ENCODE assay signal across 1 cellular context in the genomic region with DNA sequence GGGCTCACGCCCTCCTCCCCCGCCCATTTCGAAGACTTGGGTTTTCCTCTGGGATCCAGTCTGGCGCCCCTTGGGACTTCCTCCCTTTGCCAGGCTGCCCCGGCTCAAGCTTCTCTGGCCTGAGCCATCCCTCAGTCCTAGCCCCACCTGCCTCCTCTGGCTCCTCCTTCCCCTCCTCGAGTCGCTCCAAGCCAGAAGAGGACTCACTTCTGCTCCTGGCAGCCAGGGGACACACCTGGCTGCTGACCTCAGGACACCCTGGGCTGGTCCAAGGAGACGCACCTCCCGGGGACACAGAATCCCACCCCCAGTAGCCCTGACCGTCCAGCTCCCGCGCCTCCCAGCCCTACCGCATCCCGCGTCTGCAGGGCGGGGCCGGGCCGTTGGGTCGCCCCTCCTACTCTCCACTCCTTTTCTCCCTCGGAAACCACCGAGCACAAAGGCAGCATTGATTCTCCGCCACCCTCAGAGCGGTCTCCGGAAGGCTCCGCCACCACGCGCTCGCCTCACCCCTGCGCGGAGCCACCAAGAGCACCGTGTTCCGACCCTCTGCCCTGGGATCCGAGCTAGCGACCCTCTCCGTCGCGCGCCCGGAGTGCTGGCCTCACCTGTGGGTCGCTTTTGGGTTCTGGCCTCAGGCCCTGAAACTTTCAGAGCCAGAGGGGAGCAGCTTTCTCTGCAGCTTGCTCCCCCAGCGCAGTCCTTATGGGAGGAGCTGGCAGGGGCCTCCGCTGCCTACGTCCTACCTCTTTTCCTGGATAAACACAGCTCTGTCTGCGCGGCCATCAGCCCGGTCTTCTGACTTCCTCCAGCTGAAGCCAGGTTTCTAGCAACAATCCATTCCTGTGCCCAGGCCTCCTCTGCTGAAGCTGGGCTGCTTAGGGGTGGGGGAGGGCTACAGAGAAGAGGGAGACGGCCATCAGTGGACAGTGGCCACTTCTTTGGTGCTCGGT.
TF ChIP-seq lines count a peak whose summit lies in the region.

Gene C2CD4D (minus strand): TSS at position 364 of the 953 bp plus-strand sequence. CDS start 831 bp downstream, outside the sequence.

TF ChIP-seq in HepG2, 621 proteins besides CTCF, POLR2A, EP300 and RAD21 (continued from another document and continues in another):
- TF ChIP-seq, protein P1, sequence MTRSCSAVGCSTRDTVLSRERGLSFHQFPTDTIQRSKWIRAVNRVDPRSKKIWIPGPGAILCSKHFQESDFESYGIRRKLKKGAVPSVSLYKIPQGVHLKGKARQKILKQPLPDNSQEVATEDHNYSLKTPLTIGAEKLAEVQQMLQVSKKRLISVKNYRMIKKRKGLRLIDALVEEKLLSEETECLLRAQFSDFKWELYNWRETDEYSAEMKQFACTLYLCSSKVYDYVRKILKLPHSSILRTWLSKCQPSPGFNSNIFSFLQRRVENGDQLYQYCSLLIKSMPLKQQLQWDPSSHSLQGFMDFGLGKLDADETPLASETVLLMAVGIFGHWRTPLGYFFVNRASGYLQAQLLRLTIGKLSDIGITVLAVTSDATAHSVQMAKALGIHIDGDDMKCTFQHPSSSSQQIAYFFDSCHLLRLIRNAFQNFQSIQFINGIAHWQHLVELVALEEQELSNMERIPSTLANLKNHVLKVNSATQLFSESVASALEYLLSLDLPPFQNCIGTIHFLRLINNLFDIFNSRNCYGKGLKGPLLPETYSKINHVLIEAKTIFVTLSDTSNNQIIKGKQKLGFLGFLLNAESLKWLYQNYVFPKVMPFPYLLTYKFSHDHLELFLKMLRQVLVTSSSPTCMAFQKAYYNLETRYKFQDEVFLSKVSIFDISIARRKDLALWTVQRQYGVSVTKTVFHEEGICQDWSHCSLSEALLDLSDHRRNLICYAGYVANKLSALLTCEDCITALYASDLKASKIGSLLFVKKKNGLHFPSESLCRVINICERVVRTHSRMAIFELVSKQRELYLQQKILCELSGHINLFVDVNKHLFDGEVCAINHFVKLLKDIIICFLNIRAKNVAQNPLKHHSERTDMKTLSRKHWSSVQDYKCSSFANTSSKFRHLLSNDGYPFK (CRISPR knock-in tag; IDR thresholded peaks at IDR 0.05; ENCODE audit: borderline replicate concordance) = no peak
- TF ChIP-seq HDAC1 (CRISPR knock-in tag; IDR thresholded peaks at IDR 0.05) = peak; percentile 54; the same call in 1 of the 2 replicates
- no peak for TF ChIP-seq ZNF782 (CRISPR knock-in tag; IDR thresholded peaks at IDR 0.05; ENCODE audit: borderline replicate concordance)
- TF ChIP-seq, protein P2, sequence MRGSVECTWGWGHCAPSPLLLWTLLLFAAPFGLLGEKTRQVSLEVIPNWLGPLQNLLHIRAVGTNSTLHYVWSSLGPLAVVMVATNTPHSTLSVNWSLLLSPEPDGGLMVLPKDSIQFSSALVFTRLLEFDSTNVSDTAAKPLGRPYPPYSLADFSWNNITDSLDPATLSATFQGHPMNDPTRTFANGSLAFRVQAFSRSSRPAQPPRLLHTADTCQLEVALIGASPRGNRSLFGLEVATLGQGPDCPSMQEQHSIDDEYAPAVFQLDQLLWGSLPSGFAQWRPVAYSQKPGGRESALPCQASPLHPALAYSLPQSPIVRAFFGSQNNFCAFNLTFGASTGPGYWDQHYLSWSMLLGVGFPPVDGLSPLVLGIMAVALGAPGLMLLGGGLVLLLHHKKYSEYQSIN (CRISPR knock-in tag; IDR thresholded peaks at IDR 0.05; ENCODE audit: borderline replicate concordance) = no peak
- TF ChIP-seq WIZ (CRISPR knock-in tag; IDR thresholded peaks at IDR 0.05) = no peak
- TF ChIP-seq HMGA1 (CRISPR knock-in tag; conservative IDR thresholded peaks at IDR 0.05) = no peak
- TF ChIP-seq, protein P3, sequence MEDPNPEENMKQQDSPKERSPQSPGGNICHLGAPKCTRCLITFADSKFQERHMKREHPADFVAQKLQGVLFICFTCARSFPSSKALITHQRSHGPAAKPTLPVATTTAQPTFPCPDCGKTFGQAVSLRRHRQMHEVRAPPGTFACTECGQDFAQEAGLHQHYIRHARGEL (CRISPR knock-in tag; IDR thresholded peaks at IDR 0.05) = no peak
- peak; percentile 44 for TF ChIP-seq AGO2 (optimal IDR thresholded peaks at IDR 0.05; ENCODE audit: low read depth, low read length)
- TF ChIP-seq NPAS2 (CRISPR knock-in tag; IDR thresholded peaks at IDR 0.05; ENCODE audit: borderline replicate concordance) = no peak
- TF ChIP-seq PCBP1 (IDR thresholded peaks at IDR 0.05; ENCODE audit: borderline replicate concordance, low read depth, low read length) = no peak
- TF ChIP-seq JARID2 (CRISPR knock-in tag; IDR thresholded peaks at IDR 0.05; ENCODE audit: insufficient replicate concordance) = no peak
- TF ChIP-seq ZNF20 (CRISPR knock-in tag; IDR thresholded peaks at IDR 0.05) = no peak
- TF ChIP-seq SALL1 (CRISPR knock-in tag; IDR thresholded peaks at IDR 0.05) = peak; percentile 48
- no peak for TF ChIP-seq NFYB (CRISPR knock-in tag; IDR thresholded peaks at IDR 0.05)
- TF ChIP-seq NKX3-1 (CRISPR knock-in tag; IDR thresholded peaks at IDR 0.05) = no peak
- TF ChIP-seq, protein P4, sequence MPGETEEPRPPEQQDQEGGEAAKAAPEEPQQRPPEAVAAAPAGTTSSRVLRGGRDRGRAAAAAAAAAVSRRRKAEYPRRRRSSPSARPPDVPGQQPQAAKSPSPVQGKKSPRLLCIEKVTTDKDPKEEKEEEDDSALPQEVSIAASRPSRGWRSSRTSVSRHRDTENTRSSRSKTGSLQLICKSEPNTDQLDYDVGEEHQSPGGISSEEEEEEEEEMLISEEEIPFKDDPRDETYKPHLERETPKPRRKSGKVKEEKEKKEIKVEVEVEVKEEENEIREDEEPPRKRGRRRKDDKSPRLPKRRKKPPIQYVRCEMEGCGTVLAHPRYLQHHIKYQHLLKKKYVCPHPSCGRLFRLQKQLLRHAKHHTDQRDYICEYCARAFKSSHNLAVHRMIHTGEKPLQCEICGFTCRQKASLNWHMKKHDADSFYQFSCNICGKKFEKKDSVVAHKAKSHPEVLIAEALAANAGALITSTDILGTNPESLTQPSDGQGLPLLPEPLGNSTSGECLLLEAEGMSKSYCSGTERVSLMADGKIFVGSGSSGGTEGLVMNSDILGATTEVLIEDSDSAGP (CRISPR knock-in tag; IDR thresholded peaks at IDR 0.05; ENCODE audit: borderline replicate concordance) = peak; percentile 63; the same call in 1 of the 2 replicates
- TF ChIP-seq NFE2 (CRISPR knock-in tag; IDR thresholded peaks at IDR 0.05) = no peak
- no peak for TF ChIP-seq ZFAT (CRISPR knock-in tag; conservative IDR thresholded peaks at IDR 0.05)
- peak; percentile 52; the same call in 1 of the 2 replicates for TF ChIP-seq KAT8 (CRISPR knock-in tag; IDR thresholded peaks at IDR 0.05)
- peak; percentile 70 for TF ChIP-seq UBTF (CRISPR knock-in tag; IDR thresholded peaks at IDR 0.05)
- TF ChIP-seq ZNF441 (CRISPR knock-in tag; IDR thresholded peaks at IDR 0.05; ENCODE audit: borderline replicate concordance) = no peak
- TF ChIP-seq GPN1 (CRISPR knock-in tag; IDR thresholded peaks at IDR 0.05; ENCODE audit: borderline replicate concordance) = no peak
- no peak for TF ChIP-seq ZNF432 (CRISPR knock-in tag; IDR thresholded peaks at IDR 0.05; ENCODE audit: borderline replicate concordance)
- TF ChIP-seq, protein P5, sequence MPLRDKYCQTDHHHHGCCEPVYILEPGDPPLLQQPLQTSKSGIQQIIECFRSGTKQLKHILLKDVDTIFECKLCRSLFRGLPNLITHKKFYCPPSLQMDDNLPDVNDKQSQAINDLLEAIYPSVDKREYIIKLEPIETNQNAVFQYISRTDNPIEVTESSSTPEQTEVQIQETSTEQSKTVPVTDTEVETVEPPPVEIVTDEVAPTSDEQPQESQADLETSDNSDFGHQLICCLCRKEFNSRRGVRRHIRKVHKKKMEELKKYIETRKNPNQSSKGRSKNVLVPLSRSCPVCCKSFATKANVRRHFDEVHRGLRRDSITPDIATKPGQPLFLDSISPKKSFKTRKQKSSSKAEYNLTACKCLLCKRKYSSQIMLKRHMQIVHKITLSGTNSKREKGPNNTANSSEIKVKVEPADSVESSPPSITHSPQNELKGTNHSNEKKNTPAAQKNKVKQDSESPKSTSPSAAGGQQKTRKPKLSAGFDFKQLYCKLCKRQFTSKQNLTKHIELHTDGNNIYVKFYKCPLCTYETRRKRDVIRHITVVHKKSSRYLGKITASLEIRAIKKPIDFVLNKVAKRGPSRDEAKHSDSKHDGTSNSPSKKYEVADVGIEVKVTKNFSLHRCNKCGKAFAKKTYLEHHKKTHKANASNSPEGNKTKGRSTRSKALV (CRISPR knock-in tag; IDR thresholded peaks at IDR 0.05) = 0 out of 2 replicates have a peak, but pooled peaks have one; percentile 30
- no peak for TF ChIP-seq SIX1 (CRISPR knock-in tag; IDR thresholded peaks at IDR 0.05; ENCODE audit: borderline replicate concordance)
- 0 out of 2 replicates have a peak, but pooled peaks have one; percentile 10 for TF ChIP-seq RARA (CRISPR knock-in tag; IDR thresholded peaks at IDR 0.05)
- TF ChIP-seq, protein P6, sequence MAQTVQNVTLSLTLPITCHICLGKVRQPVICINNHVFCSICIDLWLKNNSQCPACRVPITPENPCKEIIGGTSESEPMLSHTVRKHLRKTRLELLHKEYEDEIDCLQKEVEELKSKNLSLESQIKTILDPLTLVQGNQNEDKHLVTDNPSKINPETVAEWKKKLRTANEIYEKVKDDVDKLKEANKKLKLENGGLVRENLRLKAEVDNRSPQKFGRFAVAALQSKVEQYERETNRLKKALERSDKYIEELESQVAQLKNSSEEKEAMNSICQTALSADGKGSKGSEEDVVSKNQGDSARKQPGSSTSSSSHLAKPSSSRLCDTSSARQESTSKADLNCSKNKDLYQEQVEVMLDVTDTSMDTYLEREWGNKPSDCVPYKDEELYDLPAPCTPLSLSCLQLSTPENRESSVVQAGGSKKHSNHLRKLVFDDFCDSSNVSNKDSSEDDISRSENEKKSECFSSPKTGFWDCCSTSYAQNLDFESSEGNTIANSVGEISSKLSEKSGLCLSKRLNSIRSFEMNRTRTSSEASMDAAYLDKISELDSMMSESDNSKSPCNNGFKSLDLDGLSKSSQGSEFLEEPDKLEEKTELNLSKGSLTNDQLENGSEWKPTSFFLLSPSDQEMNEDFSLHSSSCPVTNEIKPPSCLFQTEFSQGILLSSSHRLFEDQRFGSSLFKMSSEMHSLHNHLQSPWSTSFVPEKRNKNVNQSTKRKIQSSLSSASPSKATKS (CRISPR knock-in tag; IDR thresholded peaks at IDR 0.05) = no peak
- no peak for TF ChIP-seq SP2 (CRISPR knock-in tag; IDR thresholded peaks at IDR 0.05)
- no peak for TF ChIP-seq ZBTB7B (CRISPR knock-in tag; IDR thresholded peaks at IDR 0.05)
- no peak for TF ChIP-seq MIER2 (CRISPR knock-in tag; IDR thresholded peaks at IDR 0.05)
- peak; percentile 44; the same call in 1 of the 2 replicates for TF ChIP-seq TFDP1 (CRISPR knock-in tag; IDR thresholded peaks at IDR 0.05; ENCODE audit: borderline replicate concordance)
- TF ChIP-seq, protein P7, sequence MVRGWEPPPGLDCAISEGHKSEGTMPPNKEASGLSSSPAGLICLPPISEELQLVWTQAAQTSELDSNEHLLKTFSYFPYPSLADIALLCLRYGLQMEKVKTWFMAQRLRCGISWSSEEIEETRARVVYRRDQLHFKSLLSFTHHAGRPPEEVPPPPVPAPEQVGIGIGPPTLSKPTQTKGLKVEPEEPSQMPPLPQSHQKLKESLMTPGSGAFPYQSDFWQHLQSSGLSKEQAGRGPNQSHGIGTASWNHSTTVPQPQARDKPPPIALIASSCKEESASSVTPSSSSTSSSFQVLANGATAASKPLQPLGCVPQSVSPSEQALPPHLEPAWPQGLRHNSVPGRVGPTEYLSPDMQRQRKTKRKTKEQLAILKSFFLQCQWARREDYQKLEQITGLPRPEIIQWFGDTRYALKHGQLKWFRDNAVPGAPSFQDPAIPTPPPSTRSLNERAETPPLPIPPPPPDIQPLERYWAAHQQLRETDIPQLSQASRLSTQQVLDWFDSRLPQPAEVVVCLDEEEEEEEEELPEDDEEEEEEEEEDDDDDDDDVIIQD (CRISPR knock-in tag; IDR thresholded peaks at IDR 0.05; ENCODE audit: low read depth) = no peak
- TF ChIP-seq ZNF615 (CRISPR knock-in tag; IDR thresholded peaks at IDR 0.05; ENCODE audit: borderline replicate concordance) = no peak
- no peak for TF ChIP-seq NR2C2 (CRISPR knock-in tag; IDR thresholded peaks at IDR 0.05; ENCODE audit: borderline replicate concordance)
- TF ChIP-seq ZNF768 (CRISPR knock-in tag; IDR thresholded peaks at IDR 0.05) = no peak
- no peak for TF ChIP-seq ZNF570 (CRISPR knock-in tag; IDR thresholded peaks at IDR 0.05; ENCODE audit: borderline replicate concordance)
- TF ChIP-seq SRSF9 (IDR thresholded peaks at IDR 0.05; ENCODE audit: borderline replicate concordance, insufficient read depth, low read depth, low read length, poor library complexity, severe bottlenecking) = no peak
- no peak for TF ChIP-seq ZNF362 (CRISPR knock-in tag; IDR thresholded peaks at IDR 0.05; ENCODE audit: borderline replicate concordance)
- no peak for TF ChIP-seq ZNF17 (CRISPR knock-in tag; IDR thresholded peaks at IDR 0.05)
